In genomic region chr1:7561936-7562728, GRCh38 we compare ENCODE assay signal across 24 cellular contexts.
DNase-seq lines count a peak whose midpoint lies in the region; ATAC-seq, FAIRE-seq and TF ChIP-seq lines count a peak whose summit lies in the region.
"Had no signal": no experiment of that assay in that cellular context is flagged by ENCODE, and none has a peak within 500 bp of the region (broad histone marks: within the 10 kb centered on the region; RNA-seq: fewer than 3 reads in every experiment).

No MANE protein-coding gene starts in this region.

- 87% methylated on average over 24 of the region's 26 CpGs; no CpG with 5 or more reads in 1 of the 2 experiments for WGBS in H1 (ENCODE audit: extremely low coverage in 1 of 2, insufficient coverage in 1 of 2, insufficient read length in 1 of 2, insufficient replicate concordance in 2 of 2, low coverage in 1 of 2, low lambda C conversion rate in 2 of 2, missing lambda C conversion rate in 1 of 2), 2 experiments
- 83 to 93% (median 91%) methylated on average over 26 of the region's 26 CpGs for WGBS in spleen, 5 donors

- H3K9ac ChIP-seq in H1 (replicated peaks in 1 of 4; ENCODE audit: extremely low read depth in 1 of 4, low read depth in 3 of 4, low read length in 3 of 4) (no peak overlapping the region), neural progenitor cell (no peak overlapping the region)
- H3K9ac ChIP-seq: BLaER1 had no signal

- H3K14ac ChIP-seq in H1 (ENCODE audit: insufficient read length): no peak overlapping the region

- no peak overlapping the region for H3K56ac ChIP-seq in H1 (replicated peaks; ENCODE audit: insufficient read length, low read depth, low read length)

- H3K27me3 Mint-ChIP-seq in neural progenitor cell (ENCODE audit: insufficient read depth, low read depth): peaks cover 2% of the 10 kb centered on the region
- H3K27me3 Mint-ChIP-seq: CD4-positive, CD25-positive, alpha-beta regulatory T cell had no signal

- no peaks in the 10 kb centered on the region for H4K20me1 ChIP-seq in H1 (replicated peaks in 1 of 2; ENCODE audit: control insufficient read depth in 1 of 2, insufficient read depth in 2 of 2, low read length in 2 of 2)
- H4K20me1 ChIP-seq in neural progenitor cell (ENCODE audit: low read depth): no peaks in the 10 kb centered on the region
- H4K20me1 ChIP-seq: BLaER1 had no signal

- H2BK5ac ChIP-seq in H1 (ENCODE audit: low read depth, low read length): no peak overlapping the region

- H3K23ac ChIP-seq in H1 (ENCODE audit: insufficient read length): no peak overlapping the region

- DNase-seq in left cardiac atrium (peak; percentile 24), Right ventricle myocardium superior (no peak), H1 (ENCODE audit: low read depth in 1 of 2, low spot score in 2 of 2) (no peak), neural progenitor cell (ENCODE audit: low spot score) (no peak), spleen (peak; percentile 35), COR-L47 (lab: John Stamatoyannopoulos, UW) (no peak), HEK293T (ENCODE audit: extremely low spot score) (no peak)
- DNase-seq: CD4-positive, CD25-positive, alpha-beta regulatory T cell; Kasumi-1; NCI-H1092 treated with DMSO at 0.1 percent for 48 hours; NCI-H1436; NCI-H187 treated with DMSO at 0.1 percent for 48 hours; NCI-H446 treated with DMSO at 0.1 percent for 48 hours; NK-92 treated with Interleukin-12 subunit alpha and Interleukin-12 subunit beta, amount 100 ng/mL, for 24 hours; SIG-M5 had no signal

- no peak overlapping the region for H2BK120ac ChIP-seq in H1 (replicated peaks; ENCODE audit: low read depth, low read length)

- no peaks in the 10 kb centered on the region for H3F3A ChIP-seq in neural progenitor cell (ENCODE audit: low read depth)

- peak overlapping the region; percentile 17 for H3K27ac Mint-ChIP-seq in neural progenitor cell
- H3K27ac Mint-ChIP-seq: CD4-positive, CD25-positive, alpha-beta regulatory T cell had no signal

- peak overlapping the region; percentile 39 for H4K91ac ChIP-seq in H1 (replicated peaks; ENCODE audit: insufficient read length, low read length)

- no peak for TF ChIP-seq RAD21 in H1 (IDR thresholded peaks at IDR 0.05 in 1 of 2, conservative IDR thresholded peaks at IDR 0.05 in 1 of 2; ENCODE audit: low read depth in 2 of 2, low read length in 2 of 2)

- no peak for TF ChIP-seq EP300 in H1 (IDR thresholded peaks at IDR 0.05; ENCODE audit: borderline replicate concordance in 1 of 2, low read depth in 2 of 2, low read length in 2 of 2)

- H3K23me2 ChIP-seq in H1 (ENCODE audit: low read depth, low read length): no peaks in the 10 kb centered on the region

- CTCF ChIA-PET in H1 (lab: Charles Lee; ENCODE audit: partially characterized antibody) (interaction anchor here (0.6 to 6.6 kb wide), 27 partner anchors 9 to 492 kb away, joined by 3 to 42 read pairs (median 4); no protein-coding TSS in a partner anchor), HEK293T (lab: Yijun Ruan, JAX) (interaction anchor here (0.6 to 2.3 kb wide), 5 partner anchors 10 to 300 kb away, joined by 3 to 8 read pairs (median 6); no protein-coding TSS in a partner anchor)

- H2BK15ac ChIP-seq in H1 (ENCODE audit: low read length): no peak overlapping the region

- no peak for FAIRE-seq in H1 (lab: Jason Lieb, UNC)
- FAIRE-seq: A204.1, D721Med, GM19239, H54, HepG2 had no signal

- TF ChIP-seq POLR2A in H1 (IDR thresholded peaks at IDR 0.05; ENCODE audit: control extremely low read depth in 1 of 2, low read depth in 2 of 2, low read length in 2 of 2) (no peak), spleen (IDR thresholded peaks at IDR 0.05) (no peak)

- H3K4me3 ChIP-seq in H1 (ENCODE audit: extremely low read depth in 1 of 4, insufficient read depth in 2 of 4, low read depth in 3 of 4, low read length in 4 of 4) (no peak overlapping the region), neural progenitor cell (no peak overlapping the region), spleen (no peak overlapping the region)
- H3K4me3 ChIP-seq: BLaER1, PC-9, SK-N-MC had no signal

- H3K9me3 ChIP-seq in H1 (ENCODE audit: insufficient read depth in 2 of 2, low read depth in 1 of 2, low read length in 1 of 2) (no peaks in the 10 kb centered on the region), neural progenitor cell (ENCODE audit: low read depth) (no peaks in the 10 kb centered on the region), spleen (no peaks in the 10 kb centered on the region)
- H3K9me3 ChIP-seq: BLaER1 had no signal

- H3K4me2 ChIP-seq in H1 (ENCODE audit: insufficient read depth in 1 of 2, low read depth in 2 of 2, low read length in 2 of 2) (no peak overlapping the region), neural progenitor cell (no peak overlapping the region)
- H3K4me2 ChIP-seq: BLaER1, PC-9 had no signal

- H3K36me3 ChIP-seq in H1 (ENCODE audit: control insufficient read depth in 2 of 4, insufficient read depth in 4 of 4, low read length in 3 of 4) (no peaks in the 10 kb centered on the region), neural progenitor cell (no peaks in the 10 kb centered on the region), spleen (no peaks in the 10 kb centered on the region)
- H3K36me3 ChIP-seq: BLaER1 had no signal

- H3K4me1 ChIP-seq in H1 (replicated peaks in 1 of 4; ENCODE audit: control insufficient read depth in 3 of 4, insufficient read depth in 4 of 4, low read length in 3 of 4) (peaks cover 0 to 1% (median 0%) of the 10 kb centered on the region in 4 experiments; a peak in 3 of 7 replicates), neural progenitor cell (peaks cover 10% of the 10 kb centered on the region), spleen (peaks cover 0 to 13% (median 0%) of the 10 kb centered on the region in 6 donors)

- H3K27ac ChIP-seq in H1 (ENCODE audit: low read depth, low read length): no peak overlapping the region
- no peak overlapping the region for H3K27ac ChIP-seq in neural progenitor cell
- H3K27ac ChIP-seq in spleen: no peak overlapping the region
- H3K27ac ChIP-seq: BLaER1, PC-9, SK-N-MC had no signal

- H3K79me2 ChIP-seq in H1 (ENCODE audit: control insufficient read depth in 1 of 2, insufficient read depth in 2 of 2, low read length in 2 of 2) (no peaks in the 10 kb centered on the region), neural progenitor cell (ENCODE audit: low read depth) (no peaks in the 10 kb centered on the region)

- H3K4ac ChIP-seq in H1 (replicated peaks; ENCODE audit: insufficient read length, low read depth, low read length): peak overlapping the region; percentile 19

- no peaks in the 10 kb centered on the region for H3K9me3 Mint-ChIP-seq in neural progenitor cell

- POLR2A ChIA-PET in H1 (lab: Charles Lee; ENCODE audit: partially characterized antibody): interaction anchor here (1.1 kb wide), 1 partner anchor 12 kb away, joined by 3 read pairs; no protein-coding TSS in a partner anchor
- POLR2A ChIA-PET in HEK293T (lab: Yijun Ruan, JAX): no interaction called here

- 0 out of 2 replicates have a peak overlapping the region, but pooled peaks have one; percentile 53 for H3K18ac ChIP-seq in H1 (ENCODE audit: extremely low read depth, low read length)

- no peaks in the 10 kb centered on the region for H3K36me3 Mint-ChIP-seq in neural progenitor cell
- H3K36me3 Mint-ChIP-seq: CD4-positive, CD25-positive, alpha-beta regulatory T cell had no signal

- no peak overlapping the region for H2AFZ ChIP-seq in H1 (ENCODE audit: low read length)
- no peak overlapping the region for H2AFZ ChIP-seq in neural progenitor cell (replicated peaks)
- H2AFZ ChIP-seq: PC-9 had no signal

- no peak overlapping the region for H2AK5ac ChIP-seq in H1 (ENCODE audit: low read depth, low read length)

- no peaks in the 10 kb centered on the region; a peak in 1 of 7 replicates for H3K27me3 ChIP-seq in H1 (replicated peaks in 1 of 4; ENCODE audit: control insufficient read depth in 3 of 4, extremely low read depth in 1 of 4, insufficient read depth in 3 of 4, low read length in 3 of 4)
- no peaks in the 10 kb centered on the region for H3K27me3 ChIP-seq in neural progenitor cell
- peaks cover 0 to 4% (median 0%) of the 10 kb centered on the region in 7 donors for H3K27me3 ChIP-seq in spleen (replicated peaks in 1 of 7)
- H3K27me3 ChIP-seq: BLaER1 had no signal

- peak overlapping the region; percentile 79; the same call in 1 of the 2 replicates for H4K8ac ChIP-seq in H1 (ENCODE audit: extremely low read depth, insufficient read depth, low read length)

- H2BK12ac ChIP-seq in H1 (ENCODE audit: low read depth, low read length): 0 out of 2 replicates have a peak overlapping the region, but pooled peaks have one; percentile 29

- no peak overlapping the region for H2BK20ac ChIP-seq in H1 (ENCODE audit: low read length)

- no peak for TF ChIP-seq CTCF in H1 (IDR thresholded peaks at IDR 0.05; ENCODE audit: control extremely low read depth in 1 of 3, insufficient read depth in 1 of 3, low read depth in 1 of 3, low read length in 3 of 3)
- TF ChIP-seq CTCF in neural progenitor cell (IDR thresholded peaks at IDR 0.05): no peak
- TF ChIP-seq CTCF in spleen (IDR thresholded peaks at IDR 0.05 in 8 of 11, conservative IDR thresholded peaks at IDR 0.05 in 3 of 11): no peak

- peaks cover 10% of the 10 kb centered on the region for H3K4me1 Mint-ChIP-seq in neural progenitor cell
- H3K4me1 Mint-ChIP-seq: CD4-positive, CD25-positive, alpha-beta regulatory T cell had no signal

- H3K79me1 ChIP-seq in H1 (ENCODE audit: low read depth, low read length): no peaks in the 10 kb centered on the region

- ATAC-seq in left cardiac atrium (peak in 1 of 2 donors; percentile 36), Right ventricle myocardium superior (ENCODE audit: poor library complexity) (no peak), HG02798 (IDR thresholded peaks at IDR 0.05; ENCODE audit: poor library complexity, unreplicated experiment) (no peak)

- H4K5ac ChIP-seq in H1 (ENCODE audit: insufficient read length, low read depth, low read length): no peak overlapping the region

- intact Hi-C loops in left cardiac atrium (cut with DNase I) (no loop called here), Right ventricle myocardium superior (cut with DNase I) (no loop called here), spleen (cut with DNase I; ENCODE audit: low total_unique reads) (no loop called here)

- H3K4me3 Mint-ChIP-seq in neural progenitor cell: no peak overlapping the region
- H3K4me3 Mint-ChIP-seq: CD4-positive, CD25-positive, alpha-beta regulatory T cell had no signal

TF ChIP-seq in HEK293T, 16 proteins besides CTCF, POLR2A, EP300 and RAD21 (continues in another document):
- no peak for TF ChIP-seq LEF1 (IDR thresholded peaks at IDR 0.05; ENCODE audit: borderline replicate concordance)
- TF ChIP-seq ZNF384 (IDR thresholded peaks at IDR 0.05): no peak
- no peak for TF ChIP-seq SP1 (IDR thresholded peaks at IDR 0.05)
- no peak for TF ChIP-seq PKNOX1 (IDR thresholded peaks at IDR 0.05)
- TF ChIP-seq BHLHE40 (IDR thresholded peaks at IDR 0.05; ENCODE audit: borderline replicate concordance): no peak

Comparison
In these comparisons a context has a peak if more than half of its experiments do, and no peak if none do; other contexts are left out.
1. DNase-seq: peak in left cardiac atrium (single experiment) and spleen (single experiment); none in Right ventricle myocardium superior (single experiment), H1 (0 of 2), neural progenitor cell (single experiment), COR-L47 (single experiment) and HEK293T (single experiment).